Comparison of ENCODE assay signal across 29 cellular contexts in genomic region chr16:87008664-87009063, GRCh38.
"Had no signal": no experiment of that assay in that cellular context is flagged by ENCODE, and none has a peak within 500 bp of the region (broad histone marks: within the 10 kb centered on the region; RNA-seq: fewer than 3 reads in every experiment).

No MANE protein-coding gene starts in this region.

- ATAC-seq: stimulated activated effector memory CD8-positive, alpha-beta T cell treated with anti-CD3 and anti-CD28 coated beads, Interleukin-12 subunit alpha, Interleukin-12 subunit beta, amount 100 ng/mL, for 72 hours; stimulated activated memory B cell treated with anti-CD40 and anti-IgM and Interleukin-4, amounts not matched to agents 10 μg/mL and 1 μg/mL and 100 μg/mL, for 72 hours; stimulated activated naive B cell treated with anti-CD40 and anti-IgM and Interleukin-4, amounts not matched to agents 10 μg/mL and 1 μg/mL and 100 μg/mL, for 72 hours; stimulated activated naive CD8-positive, alpha-beta T cell treated with anti-CD3 and anti-CD28 coated beads, Interleukin-15, amount 100 ng/mL, for 72 hours; stimulated activated naive CD8-positive, alpha-beta T cell treated with anti-CD3 and anti-CD28 coated beads, Interleukin-15, Interleukin-2, amounts not matched to agents 100 U/mL and 50 U/mL, for 24 hours; upper lobe of right lung had no signal

- H3K4me3 Mint-ChIP-seq: stimulated activated effector memory CD8-positive, alpha-beta T cell treated with anti-CD3 and anti-CD28 coated beads, Interleukin-12 subunit alpha, Interleukin-12 subunit beta, amount 100 ng/mL, for 72 hours; stimulated activated memory B cell treated with anti-CD40 and anti-IgM and Interleukin-4, amounts not matched to agents 10 μg/mL and 1 μg/mL and 100 μg/mL, for 72 hours; stimulated activated naive B cell treated with anti-CD40 and anti-IgM and Interleukin-4, amounts not matched to agents 10 μg/mL and 1 μg/mL and 100 μg/mL, for 72 hours; stimulated activated naive CD8-positive, alpha-beta T cell treated with anti-CD3 and anti-CD28 coated beads, Interleukin-15, amount 100 ng/mL, for 72 hours; stimulated activated naive CD8-positive, alpha-beta T cell treated with anti-CD3 and anti-CD28 coated beads, Interleukin-15, Interleukin-2, amounts not matched to agents 100 ng/mL and 50 ng/mL, for 24 hours; type B pancreatic cell had no signal

- H3K4me1 ChIP-seq: suprapubic skin, thyroid gland, tibial artery, transverse colon, upper lobe of left lung, upper lobe of right lung, uterus, vagina had no signal

- H3K4me3 ChIP-seq: stomach, suprapubic skin, testis, thoracic aorta, thyroid gland, tibial artery, tibial nerve, transverse colon, upper lobe of left lung, upper lobe of right lung, uterus, vagina had no signal

- H3K9me3 Mint-ChIP-seq: stimulated activated effector memory CD8-positive, alpha-beta T cell treated with anti-CD3 and anti-CD28 coated beads, Interleukin-12 subunit alpha, Interleukin-12 subunit beta, amount 100 ng/mL, for 72 hours; stimulated activated naive CD8-positive, alpha-beta T cell treated with anti-CD3 and anti-CD28 coated beads, Interleukin-15, Interleukin-2, amounts not matched to agents 100 ng/mL and 50 ng/mL, for 24 hours had no signal

- H3K27ac ChIP-seq: stomach, suprapubic skin, testis, thoracic aorta, thyroid gland, tibial artery, tibial nerve, transverse colon, upper lobe of left lung, upper lobe of right lung, uterus, vagina had no signal

- H3K27ac Mint-ChIP-seq: stimulated activated effector memory CD8-positive, alpha-beta T cell treated with anti-CD3 and anti-CD28 coated beads, Interleukin-12 subunit alpha, Interleukin-12 subunit beta, amount 100 ng/mL, for 72 hours; stimulated activated memory B cell treated with anti-CD40 and anti-IgM and Interleukin-4, amounts not matched to agents 10 μg/mL and 1 μg/mL and 100 μg/mL, for 72 hours; stimulated activated naive B cell treated with anti-CD40 and anti-IgM and Interleukin-4, amounts not matched to agents 10 μg/mL and 1 μg/mL and 100 μg/mL, for 72 hours; stimulated activated naive CD8-positive, alpha-beta T cell treated with anti-CD3 and anti-CD28 coated beads, Interleukin-15, Interleukin-2, amounts not matched to agents 100 ng/mL and 50 ng/mL, for 24 hours; type B pancreatic cell had no signal

- H3K36me3 Mint-ChIP-seq: stimulated activated effector memory CD8-positive, alpha-beta T cell treated with anti-CD3 and anti-CD28 coated beads, Interleukin-12 subunit alpha, Interleukin-12 subunit beta, amount 100 ng/mL, for 72 hours; stimulated activated memory B cell treated with anti-CD40 and anti-IgM and Interleukin-4, amounts not matched to agents 10 μg/mL and 1 μg/mL and 100 μg/mL, for 72 hours; stimulated activated naive B cell treated with anti-CD40 and anti-IgM and Interleukin-4, amounts not matched to agents 10 μg/mL and 1 μg/mL and 100 μg/mL, for 72 hours; type B pancreatic cell had no signal

- H3K27me3 Mint-ChIP-seq: stimulated activated memory B cell treated with anti-CD40 and anti-IgM and Interleukin-4, amounts not matched to agents 10 μg/mL and 1 μg/mL and 100 μg/mL, for 72 hours; stimulated activated naive CD8-positive, alpha-beta T cell treated with anti-CD3 and anti-CD28 coated beads, Interleukin-15, amount 100 ng/mL, for 72 hours; stimulated activated naive CD8-positive, alpha-beta T cell treated with anti-CD3 and anti-CD28 coated beads, Interleukin-15, Interleukin-2, amounts not matched to agents 100 ng/mL and 50 ng/mL, for 24 hours had no signal

- FAIRE-seq: urothelium cell line had no signal

- DNase-seq: stimulated activated CD4-positive, alpha-beta T cell treated with anti-CD3 and anti-CD28 coated beads, Interleukin-2, amount 100 ng/mL, for 48 hours; stimulated activated CD4-positive, alpha-beta T cell treated with anti-CD3 and anti-CD28 coated beads, Interleukin-4, amount 100 ng/mL, for 1 hour; stimulated activated CD4-positive, alpha-beta T cell treated with anti-CD3 and anti-CD28 coated beads, Interleukin-4, amount 100 ng/mL, for 24 hours; stimulated activated CD4-positive, alpha-beta T cell treated with anti-CD3 and anti-CD28 coated beads, Interleukin-4, amount 100 ng/mL, for 4 hours; stimulated activated CD8-positive, alpha-beta memory T cell treated with anti-CD3 and anti-CD28 coated beads, Interleukin-4, amount 100 ng/mL, for 48 hours; stimulated activated naive B cell treated with anti-CD40 and anti-IgM and Interleukin-4, amounts not matched to agents 10 μg/mL and 1 μg/mL and 100 μg/mL, for 72 hours; stimulated activated naive CD4-positive, alpha-beta T cell; stimulated activated naive CD4-positive, alpha-beta T cell treated with Interleukin-2 at 50 U/mL for 16 hours; stimulated activated naive CD8-positive, alpha-beta T cell treated with anti-CD3 and anti-CD28 coated beads, Interleukin-15, amount 100 ng/mL, for 72 hours; stimulated activated naive CD8-positive, alpha-beta T cell treated with anti-CD3 and anti-CD28 coated beads, Interleukin-15, Interleukin-2, amounts not matched to agents 100 U/mL and 50 U/mL, for 24 hours; stomach; substantia nigra; testis; thyroid gland; transverse colon; trophoblast cell; upper lobe of right lung; uterus had no signal

- H3K36me3 ChIP-seq: stomach, suprapubic skin, thoracic aorta, thyroid gland, tibial artery, tibial nerve, transverse colon, upper lobe of left lung, upper lobe of right lung, uterus, vagina had no signal

- H3K27me3 ChIP-seq: testis, thyroid gland, tibial artery, tibial nerve, upper lobe of left lung, uterus, vagina had no signal

- H3K9me3 ChIP-seq: suprapubic skin, testis, thoracic aorta, thyroid gland, tibial artery, transverse colon, uterus, vagina had no signal

- H3K4me1 Mint-ChIP-seq: stimulated activated effector memory CD8-positive, alpha-beta T cell treated with anti-CD3 and anti-CD28 coated beads, Interleukin-12 subunit alpha, Interleukin-12 subunit beta, amount 100 ng/mL, for 72 hours; stimulated activated memory B cell treated with anti-CD40 and anti-IgM and Interleukin-4, amounts not matched to agents 10 μg/mL and 1 μg/mL and 100 μg/mL, for 72 hours; stimulated activated naive B cell treated with anti-CD40 and anti-IgM and Interleukin-4, amounts not matched to agents 10 μg/mL and 1 μg/mL and 100 μg/mL, for 72 hours; stimulated activated naive CD8-positive, alpha-beta T cell treated with anti-CD3 and anti-CD28 coated beads, Interleukin-15, amount 100 ng/mL, for 72 hours had no signal
